ENCODE assay signal across 15 cellular contexts in the genomic region with DNA sequence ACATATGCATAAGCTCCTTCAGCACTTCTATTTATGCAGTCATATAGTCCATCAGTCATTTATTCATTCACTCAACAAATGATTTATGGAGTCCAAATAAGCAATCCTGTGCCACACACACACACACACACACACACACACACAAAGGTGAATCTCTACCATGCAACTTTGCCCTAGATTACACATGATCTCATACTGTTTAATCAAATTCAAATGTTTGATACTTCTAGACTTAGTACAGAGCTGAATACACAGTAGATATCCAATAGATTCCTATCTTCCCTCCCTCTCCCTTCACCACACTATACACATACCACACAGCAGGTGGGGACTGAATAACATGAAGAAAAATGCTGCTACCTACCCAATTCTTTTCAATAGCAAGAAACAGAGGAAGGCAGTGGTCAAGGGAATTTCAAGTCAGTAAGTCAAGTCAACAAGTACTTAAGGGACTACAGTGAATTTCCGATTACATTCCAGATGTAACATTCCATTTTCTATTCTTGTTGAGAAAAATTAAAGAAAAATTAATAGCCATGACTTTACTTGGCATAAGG.
DNase-seq lines count a peak whose midpoint lies in the region; ATAC-seq and TF ChIP-seq lines count a peak whose summit lies in the region.
"Had no signal": no experiment of that assay in that cellular context is flagged by ENCODE, and none has a peak within 500 bp of the region (broad histone marks: within the 10 kb centered on the region; RNA-seq: fewer than 3 reads in every experiment).

No MANE protein-coding gene starts in this region.

- no peak for TF ChIP-seq EP300 in gastroesophageal sphincter (IDR thresholded peaks at IDR 0.05)

- H3K27me3 Mint-ChIP-seq in natural killer cell (ENCODE audit: low read depth in 2 of 2) = no peaks in the 10 kb centered on the region
- H3K27me3 Mint-ChIP-seq in natural killer cell treated with Interleukin-12 subunit alpha and Interleukin-12 subunit beta and Interleukin-15 and Interleukin-18, amount 100 ng/mL, for 72 hours = no peaks in the 10 kb centered on the region
- H3K27me3 Mint-ChIP-seq: CD4-positive, alpha-beta memory T cell had no signal

- H3K36me3 Mint-ChIP-seq in natural killer cell = peaks cover 45% of the 10 kb centered on the region
- peaks cover 38% of the 10 kb centered on the region for H3K36me3 Mint-ChIP-seq in natural killer cell treated with Interleukin-12 subunit alpha and Interleukin-12 subunit beta and Interleukin-15 and Interleukin-18, amount 100 ng/mL, for 72 hours

- peaks cover 2 to 20% (median 5%) of the 10 kb centered on the region in 3 donors for H3K4me1 ChIP-seq in gastroesophageal sphincter
- H3K4me1 ChIP-seq: BLaER1 had no signal

- no peak for TF ChIP-seq CTCF in natural killer cell (IDR thresholded peaks at IDR 0.05)
- TF ChIP-seq CTCF in choroid plexus epithelial cell (conservative IDR thresholded peaks at IDR 0.05; ENCODE audit: low read depth, low read length) = no peak
- no peak for TF ChIP-seq CTCF in gastroesophageal sphincter (IDR thresholded peaks at IDR 0.05)

- H3K27me3 ChIP-seq in gastroesophageal sphincter = no peaks in the 10 kb centered on the region
- H3K27me3 ChIP-seq: BLaER1 had no signal

- no peak for TF ChIP-seq POLR2A in gastroesophageal sphincter (IDR thresholded peaks at IDR 0.05)

- DNase-seq in natural killer cell (no peak), choroid plexus epithelial cell (ENCODE audit: low read depth) (peak; percentile 73), smooth muscle cell of the brain vasculature (ENCODE audit: low read depth, low spot score) (peak; percentile 4), GM19240 (ENCODE audit: insufficient read length, low spot score) (no peak), SKM-1 (lab: John Stamatoyannopoulos, UW; ENCODE audit: unreplicated experiment) (no peak)
- DNase-seq in natural killer cell treated with Interleukin-12 subunit alpha and Interleukin-12 subunit beta and Interleukin-15 and Interleukin-18, amount 100 ng/mL, for 72 hours (ENCODE audit: low spot score) = no peak
- DNase-seq: 8988T; CD4-positive, alpha-beta memory T cell; DMS79 treated with DMSO at 0.1 percent for 48 hours; GF-D8; GM23248; HCEC 1CT had no signal

- no peaks in the 10 kb centered on the region for H3K9me3 Mint-ChIP-seq in natural killer cell
- H3K9me3 Mint-ChIP-seq in natural killer cell treated with Interleukin-12 subunit alpha and Interleukin-12 subunit beta and Interleukin-15 and Interleukin-18, amount 100 ng/mL, for 72 hours = no peaks in the 10 kb centered on the region
- H3K9me3 Mint-ChIP-seq: CD14-positive monocyte; CD4-positive, alpha-beta memory T cell had no signal

- H3K4me3 ChIP-seq in choroid plexus epithelial cell (ENCODE audit: low read depth, low read length) (no peak overlapping the region), gastroesophageal sphincter (no peak overlapping the region)
- H3K4me3 ChIP-seq: BLaER1, GM23248 had no signal

- peaks cover 0 to 88% of the 10 kb centered on the region in 2 donors for H3K36me3 ChIP-seq in gastroesophageal sphincter

- WGBS in gastroesophageal sphincter (ENCODE audit: low coverage in 1 of 2), 2 donors = 75 to 88% methylated on average over 1 of the region's 1 CpG

- H3K27ac Mint-ChIP-seq in natural killer cell = peak overlapping the region; percentile 13 to 88
- H3K27ac Mint-ChIP-seq in natural killer cell treated with Interleukin-12 subunit alpha and Interleukin-12 subunit beta and Interleukin-15 and Interleukin-18, amount 100 ng/mL, for 72 hours = no peak overlapping the region
- H3K27ac Mint-ChIP-seq: CD14-positive monocyte had no signal

- no peak overlapping the region for H3K4me3 Mint-ChIP-seq in natural killer cell
- no peak overlapping the region for H3K4me3 Mint-ChIP-seq in natural killer cell treated with Interleukin-12 subunit alpha and Interleukin-12 subunit beta and Interleukin-15 and Interleukin-18, amount 100 ng/mL, for 72 hours
- H3K4me3 Mint-ChIP-seq: CD14-positive monocyte; CD4-positive, alpha-beta memory T cell had no signal

- ATAC-seq in natural killer cell (no peak), gastroesophageal sphincter (no peak)
- no peak for ATAC-seq in natural killer cell treated with Interleukin-12 subunit alpha and Interleukin-12 subunit beta and Interleukin-15 and Interleukin-18, amount 100 ng/mL, for 72 hours

- H3K27ac ChIP-seq in gastroesophageal sphincter = no peak overlapping the region
- H3K27ac ChIP-seq: BLaER1, GM23248 had no signal

- H3K9me3 ChIP-seq in gastroesophageal sphincter = no peaks in the 10 kb centered on the region
- H3K9me3 ChIP-seq: BLaER1 had no signal

- peaks cover 13 to 23% of the 10 kb centered on the region in 2 donors for H3K4me1 Mint-ChIP-seq in natural killer cell
- H3K4me1 Mint-ChIP-seq in natural killer cell treated with Interleukin-12 subunit alpha and Interleukin-12 subunit beta and Interleukin-15 and Interleukin-18, amount 100 ng/mL, for 72 hours (ENCODE audit: low read depth in 2 of 2) = peaks cover 15 to 21% of the 10 kb centered on the region in 2 donors
- H3K4me1 Mint-ChIP-seq: CD14-positive monocyte had no signal

- intact Hi-C loops in natural killer cell (cut with micrococcal nuclease) = no loop called here

Comparison
In these comparisons a context has a peak if more than half of its experiments do, and no peak if none do; other contexts are left out.
1. H3K27ac Mint-ChIP-seq: peak in natural killer cell (2 of 2); none in natural killer cell treated with Interleukin-12 subunit alpha and Interleukin-12 subunit beta and Interleukin-15 and Interleukin-18, amount 100 ng/mL, for 72 hours (0 of 2).
2. DNase-seq: peak in choroid plexus epithelial cell (single experiment) and smooth muscle cell of the brain vasculature (single experiment); none in natural killer cell (single experiment), natural killer cell treated with Interleukin-12 subunit alpha and Interleukin-12 subunit beta and Interleukin-15 and Interleukin-18, amount 100 ng/mL, for 72 hours (single experiment), GM19240 (single experiment) and SKM-1 (single experiment).